ENCODE assay signal across 32 cellular contexts in genomic region chr14:96525452-96525851, GRCh38.
"Had no signal": no experiment of that assay in that cellular context is flagged by ENCODE, and none has a peak within 500 bp of the region (broad histone marks: within the 10 kb centered on the region; RNA-seq: fewer than 3 reads in every experiment).

No MANE protein-coding gene starts in this region.

- ATAC-seq: activated CD4-positive, CD25-positive, alpha-beta regulatory T cell treated with anti-CD3 and anti-CD28 coated beads, Interleukin-2, amount 50 U/mL, for 24 hours; activated CD8-positive, alpha-beta T cell treated with anti-CD3 and anti-CD28 coated beads for 36 hours; activated naive CD4-positive, alpha-beta T cell treated with anti-CD3 and anti-CD28 coated beads, Interleukin-2, amount 50 U/mL, for 72 hours; effector memory CD8-positive, alpha-beta T cell; foreskin keratinocyte; gastrocnemius medialis; heart left ventricle; T-helper 17 cell had no signal

- H3K27me3 Mint-ChIP-seq: activated B cell treated with CpG ODN at 0.5 μM for 24 hours; activated CD8-positive, alpha-beta T cell treated with anti-CD3 and anti-CD28 coated beads for 36 hours; activated naive CD4-positive, alpha-beta T cell treated with anti-CD3 and anti-CD28 coated beads, Interleukin-2, amount 10 ng/mL, durations not matched to agents 7 days and 5 days; activated naive CD8-positive, alpha-beta T cell treated with anti-CD3 and anti-CD28 coated beads, Interleukin-2, amount 10 ng/mL, durations not matched to agents 7 days and 5 days; central memory CD8-positive, alpha-beta T cell; effector memory CD8-positive, alpha-beta T cell; T-helper 17 cell had no signal

- H3K4me3 ChIP-seq: esophagus muscularis mucosa, gastrocnemius medialis, heart left ventricle had no signal

- H3K4me1 Mint-ChIP-seq: activated B cell treated with CpG ODN at 0.5 μM for 24 hours; activated naive CD4-positive, alpha-beta T cell treated with anti-CD3 and anti-CD28 coated beads, Interleukin-2, amount 10 ng/mL, durations not matched to agents 7 days and 5 days; activated naive CD8-positive, alpha-beta T cell treated with anti-CD3 and anti-CD28 coated beads, Interleukin-2, amount 10 ng/mL, durations not matched to agents 7 days and 5 days had no signal

- H3K9me3 ChIP-seq: esophagus muscularis mucosa, gastrocnemius medialis, heart left ventricle had no signal

- H3K27me3 ChIP-seq: brain microvascular endothelial cell, esophagus muscularis mucosa, foreskin keratinocyte, gastrocnemius medialis, heart left ventricle had no signal

- H3K4me3 Mint-ChIP-seq: activated B cell treated with CpG ODN at 0.5 μM for 24 hours; activated CD8-positive, alpha-beta T cell treated with anti-CD3 and anti-CD28 coated beads for 36 hours; activated naive CD4-positive, alpha-beta T cell treated with anti-CD3 and anti-CD28 coated beads, Interleukin-2, amount 10 ng/mL, durations not matched to agents 7 days and 5 days; activated naive CD8-positive, alpha-beta T cell treated with anti-CD3 and anti-CD28 coated beads, Interleukin-2, amount 10 ng/mL, durations not matched to agents 7 days and 5 days; central memory CD8-positive, alpha-beta T cell; effector memory CD8-positive, alpha-beta T cell; T-helper 17 cell; T-helper 2 cell treated with Interferon-gamma antibody and Interleukin-4, amounts not matched to agents 5 μg/mL and 100 μg/mL, for 36 hours had no signal

- H3K27ac Mint-ChIP-seq: activated B cell treated with CpG ODN at 0.5 μM for 24 hours; activated CD8-positive, alpha-beta T cell treated with anti-CD3 and anti-CD28 coated beads for 36 hours; activated naive CD8-positive, alpha-beta T cell treated with anti-CD3 and anti-CD28 coated beads, Interleukin-2, amount 10 ng/mL, durations not matched to agents 7 days and 5 days; effector memory CD8-positive, alpha-beta T cell; T-helper 2 cell treated with Interferon-gamma antibody and Interleukin-4, amounts not matched to agents 5 μg/mL and 100 μg/mL, for 36 hours had no signal

- DNase-seq: activated B cell treated with CpG ODN at 0.5 μM for 24 hours; activated CD4-positive, alpha-beta T cell treated with anti-CD3 and anti-CD28 coated beads for 48 hours; activated CD4-positive, alpha-beta T cell treated with anti-CD3 and anti-CD28 coated beads, Interleukin-2, amount 50 U/mL, for 1 hour; activated CD4-positive, alpha-beta T cell treated with anti-CD3 and anti-CD28 coated beads, Interleukin-2, amount 50 U/mL, for 48 hours; activated CD8-positive, alpha-beta memory T cell treated with anti-CD3 and anti-CD28 coated beads for 24 hours; activated CD8-positive, alpha-beta T cell treated with anti-CD3 and anti-CD28 coated beads for 36 hours; activated gamma-delta T cell; activated naive CD4-positive, alpha-beta T cell; activated naive CD4-positive, alpha-beta T cell treated with anti-CD3 and anti-CD28 coated beads, Interleukin-2, amount 10 ng/mL, durations not matched to agents 7 days and 5 days; activated naive CD8-positive, alpha-beta T cell treated with anti-CD3 and anti-CD28 coated beads, Interleukin-2, amount 10 ng/mL, durations not matched to agents 7 days and 5 days; activated T-cell treated with anti-CD3 and anti-CD28 coated beads, Interleukin-2, amount 50 U/mL, for 48 hours; amniotic stem cell; anterior cingulate cortex; brain microvascular endothelial cell; cortex of kidney; dermis blood vessel endothelial cell; effector CD4-positive, alpha-beta T cell; effector memory CD8-positive, alpha-beta T cell; erythroblast; foreskin keratinocyte; gastrocnemius medialis; glutamatergic neuron; heart left ventricle; T-helper 1 cell; T-helper 17 cell; T1000; WERI-Rb-1 had no signal

- H3K4me1 ChIP-seq: foreskin keratinocyte, gastrocnemius medialis, heart left ventricle had no signal

- H3K9me3 Mint-ChIP-seq: activated B cell treated with CpG ODN at 0.5 μM for 24 hours; activated CD8-positive, alpha-beta T cell treated with anti-CD3 and anti-CD28 coated beads for 36 hours; activated naive CD4-positive, alpha-beta T cell treated with anti-CD3 and anti-CD28 coated beads, Interleukin-2, amount 10 ng/mL, durations not matched to agents 7 days and 5 days; activated naive CD4-positive, alpha-beta T cell treated with anti-CD3 and anti-CD28 coated beads, Interleukin-2, amount 50 U/mL, for 72 hours; activated naive CD8-positive, alpha-beta T cell treated with anti-CD3 and anti-CD28 coated beads, Interleukin-2, amount 10 ng/mL, durations not matched to agents 7 days and 5 days; central memory CD8-positive, alpha-beta T cell; effector memory CD8-positive, alpha-beta T cell; T-helper 2 cell treated with Interferon-gamma antibody and Interleukin-4, amounts not matched to agents 5 μg/mL and 100 μg/mL, for 36 hours had no signal

- H3K27ac ChIP-seq: brain microvascular endothelial cell, esophagus muscularis mucosa, foreskin keratinocyte, gastrocnemius medialis, heart left ventricle, WERI-Rb-1 had no signal
